In the genomic region with DNA sequence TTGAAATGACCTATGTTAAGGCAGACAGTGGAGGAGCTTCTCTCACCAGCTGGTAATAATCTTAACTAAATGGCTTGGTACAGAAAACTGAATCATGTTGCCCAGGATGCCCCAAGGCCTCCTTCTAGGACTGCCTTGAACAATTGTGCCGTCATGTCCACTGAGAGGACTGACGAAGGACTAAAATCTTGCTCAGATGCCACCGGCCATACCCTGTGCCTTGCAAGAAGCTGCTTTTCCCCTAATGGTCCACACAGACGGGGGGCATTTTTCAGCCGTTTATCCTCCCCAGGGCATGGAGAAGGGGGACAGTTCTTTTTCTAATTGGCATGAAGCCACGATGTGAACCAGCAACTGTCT, we compare ENCODE assay signal across 17 cellular contexts. TPM values are rescaled to one million over a fixed set of nuclear protein-coding genes. Genes with fewer than 3 reads are reported as not detected.
A peak's percentile ranks its signal among the peaks of the same experiment; 100 is the strongest.
DNase-seq lines count a peak whose midpoint lies in the region; ATAC-seq and TF ChIP-seq lines count a peak whose summit lies in the region.
"Had no signal": no experiment of that assay in that cellular context is flagged by ENCODE, and none has a peak within 500 bp of the region (broad histone marks: within the 10 kb centered on the region; RNA-seq: fewer than 3 reads in every experiment).

No MANE protein-coding gene starts in this region.

- no peak overlapping the region for H3K4me3 Mint-ChIP-seq in natural killer cell

- DNase-seq in cerebellar cortex (ENCODE audit: low spot score) (peak; percentile 22), natural killer cell (no peak), kidney glomerular epithelial cell (lab: John Stamatoyannopoulos, UW) (no peak), WERI-Rb-1 (no peak), MG63 (no peak)
- DNase-seq: BE2C; CD8-positive, alpha-beta memory T cell; GF-D8; HCEC 1CT; NCI-H1436 treated with DMSO at 0.1 percent for 48 hours; NCI-H2081 treated with DMSO at 0.1 percent for 48 hours; NCI-H524; OCI-M1 had no signal

- no peaks in the 10 kb centered on the region for H3K27me3 Mint-ChIP-seq in natural killer cell (ENCODE audit: low read depth in 2 of 2)
- H3K27me3 Mint-ChIP-seq: IgD-negative memory B cell had no signal

- H3K27me3 ChIP-seq in BLaER1 (no peaks in the 10 kb centered on the region), OCI-LY3 (ENCODE audit: low read depth, low read length) (no peaks in the 10 kb centered on the region), WERI-Rb-1 (ENCODE audit: insufficient read depth, low read depth, severe bottlenecking) (no peaks in the 10 kb centered on the region), MG63 (no peaks in the 10 kb centered on the region)
- H3K27me3 ChIP-seq: BE2C had no signal

- H3K4me3 ChIP-seq in BLaER1 (no peak overlapping the region), OCI-LY3 (ENCODE audit: low read length) (no peak overlapping the region), WERI-Rb-1 (ENCODE audit: low read depth, low read length) (no peak overlapping the region), MG63 (no peak overlapping the region)

- H3K9me3 Mint-ChIP-seq in natural killer cell: no peaks in the 10 kb centered on the region
- H3K9me3 Mint-ChIP-seq: IgD-negative memory B cell had no signal

- H3K36me3 Mint-ChIP-seq in natural killer cell: no peaks in the 10 kb centered on the region

- peak overlapping the region; percentile 80 to 92 for H3K27ac Mint-ChIP-seq in natural killer cell
- H3K27ac Mint-ChIP-seq: IgD-negative memory B cell had no signal

- no peak overlapping the region for H3K9ac ChIP-seq in BLaER1
- no peak overlapping the region for H3K9ac ChIP-seq in OCI-LY3 (ENCODE audit: low read length)

- no peak for ATAC-seq in natural killer cell
- no peak for ATAC-seq in HG03280 (IDR thresholded peaks at IDR 0.05; ENCODE audit: unreplicated experiment)

- H3K4me2 ChIP-seq in BLaER1 (peak overlapping the region; percentile 67; the same call in 1 of the 2 replicates), OCI-LY3 (ENCODE audit: low read length) (0 out of 2 replicates have a peak overlapping the region, but pooled peaks have one; percentile 16)

- intact Hi-C loops in natural killer cell (cut with micrococcal nuclease): no loop called here

- no peaks in the 10 kb centered on the region for H3K9me3 ChIP-seq in BLaER1
- H3K9me3 ChIP-seq in OCI-LY3 (ENCODE audit: insufficient read depth, low read length): no peaks in the 10 kb centered on the region
- no peaks in the 10 kb centered on the region for H3K9me3 ChIP-seq in WERI-Rb-1 (ENCODE audit: severe bottlenecking)
- H3K9me3 ChIP-seq in MG63: no peaks in the 10 kb centered on the region
- H3K9me3 ChIP-seq: BE2C had no signal

- H3K79me2 ChIP-seq in OCI-LY3 (ENCODE audit: low read length): no peaks in the 10 kb centered on the region

- H3K4me1 ChIP-seq in BLaER1 (peaks cover 19% of the 10 kb centered on the region), OCI-LY3 (ENCODE audit: low read length) (peaks cover 18% of the 10 kb centered on the region)

- H3K27ac ChIP-seq in BLaER1 (no peak overlapping the region), OCI-LY3 (ENCODE audit: low read length) (no peak overlapping the region), WERI-Rb-1 (no peak overlapping the region)

- no peak for TF ChIP-seq CTCF in OCI-LY3 (IDR thresholded peaks at IDR 0.05; ENCODE audit: low read depth, low read length)
- TF ChIP-seq CTCF in natural killer cell (IDR thresholded peaks at IDR 0.05): no peak
- TF ChIP-seq CTCF in WERI-Rb-1 (IDR thresholded peaks at IDR 0.05; ENCODE audit: low read depth, low read length): no peak

- H3K4me1 Mint-ChIP-seq in natural killer cell: peaks cover 23 to 26% of the 10 kb centered on the region in 2 donors

- no peaks in the 10 kb centered on the region for H4K20me1 ChIP-seq in BLaER1
- no peaks in the 10 kb centered on the region for H4K20me1 ChIP-seq in OCI-LY3 (ENCODE audit: insufficient read depth, low read length)

- H2AFZ ChIP-seq in OCI-LY3 (ENCODE audit: low read depth, low read length): no peak overlapping the region

- no peaks in the 10 kb centered on the region for H3K36me3 ChIP-seq in BLaER1
- H3K36me3 ChIP-seq in OCI-LY3 (replicated peaks; ENCODE audit: low read depth, low read length): no peaks in the 10 kb centered on the region
- H3K36me3 ChIP-seq in WERI-Rb-1: no peaks in the 10 kb centered on the region
- H3K36me3 ChIP-seq in MG63: no peaks in the 10 kb centered on the region
- H3K36me3 ChIP-seq: BE2C had no signal

RNA-seq across cellular contexts. Expression of a gene that starts 1.8 kb away (rescaled TPM):
- not detected for total RNA-seq in natural killer cell
- not detected in 2 replicates for total RNA-seq in MG63 (2014; rRNA removed; shearing (Covaris generic); ENCODE audit: low replicate concordance)
- total RNA-seq: CD8-positive, alpha-beta memory T cell had no signal
